Comparison of ENCODE assay signal across 16 cellular contexts in the genomic region with DNA sequence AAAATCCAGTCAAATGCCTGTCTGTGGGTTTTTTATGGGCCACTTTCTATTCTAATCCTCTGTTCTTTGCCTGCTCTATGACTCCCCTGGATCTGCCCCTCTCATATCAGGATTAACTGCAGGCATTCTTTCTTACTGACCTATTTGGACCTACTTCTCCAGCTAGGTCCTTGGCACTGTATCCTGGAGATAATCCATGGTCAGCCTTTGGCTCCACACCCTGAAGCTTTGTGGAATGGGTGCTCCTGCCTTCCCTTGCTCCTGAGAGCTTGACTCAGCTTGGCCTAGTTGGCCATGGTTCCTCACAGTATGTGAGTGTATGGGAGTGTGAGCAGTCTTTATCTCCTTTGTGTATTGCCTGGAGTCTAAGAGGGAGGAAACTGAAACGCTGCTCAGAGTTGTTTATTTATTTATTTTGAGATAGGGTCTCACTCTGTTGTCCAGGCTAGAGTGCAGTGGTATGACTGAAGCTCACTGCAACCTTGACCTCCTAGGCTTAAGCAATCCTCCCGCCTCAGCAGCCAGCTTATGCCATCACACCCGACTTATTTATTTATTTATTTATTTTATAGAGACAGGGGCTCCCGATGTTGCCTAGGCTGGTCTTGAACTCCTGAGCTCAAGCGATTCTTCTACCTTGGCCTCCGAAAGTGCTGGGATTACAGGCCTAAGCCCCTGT. TPM values are rescaled to one million over a fixed set of nuclear protein-coding genes. Genes with fewer than 3 reads are reported as not detected.
A peak's percentile ranks its signal among the peaks of the same experiment; 100 is the strongest.
DNase-seq lines count a peak whose midpoint lies in the region; ATAC-seq and TF ChIP-seq lines count a peak whose summit lies in the region.
"Had no signal": no experiment of that assay in that cellular context is flagged by ENCODE, and none has a peak within 500 bp of the region (broad histone marks: within the 10 kb centered on the region; RNA-seq: fewer than 3 reads in every experiment).

No MANE protein-coding gene starts in this region.

- in situ Hi-C loops in ACHN (cut with HindIII; ENCODE audit: low pct_ligation_motif_present, low pct_unique_long_range_greater_than_20kb, low sequenced_read_pairs), result no loop called here

- H3K4me3 ChIP-seq in fibroblast of the aortic adventitia (ENCODE audit: low read depth, low read length) (no peak overlapping the region), psoas muscle (no peak overlapping the region), suprapubic skin (no peak overlapping the region)
- H3K4me3 ChIP-seq: prostate gland had no signal

- TF ChIP-seq POLR2A in suprapubic skin (IDR thresholded peaks at IDR 0.05), result no peak

- intact Hi-C loops in psoas muscle (cut with DNase I), result no loop called here

- peak; percentile 93 to 98 (median 98) for ATAC-seq in psoas muscle
- no peak for ATAC-seq in GM18858 (IDR thresholded peaks at IDR 0.05; ENCODE audit: unreplicated experiment)
- ATAC-seq in GM21447 (IDR thresholded peaks at IDR 0.05; ENCODE audit: unreplicated experiment), result no peak
- ATAC-seq: HCT116 had no signal

- H3K27ac ChIP-seq in psoas muscle (peak overlapping the region; percentile 54), suprapubic skin (no peak overlapping the region)
- H3K27ac ChIP-seq: prostate gland had no signal

- H3K27me3 ChIP-seq in psoas muscle (ENCODE audit: insufficient read depth in 3 of 3, low read length in 2 of 3), result no peaks in the 10 kb centered on the region
- H3K27me3 ChIP-seq in suprapubic skin, result no peaks in the 10 kb centered on the region

- H3K4me1 ChIP-seq in psoas muscle, result peaks cover 15% of the 10 kb centered on the region
- no peaks in the 10 kb centered on the region for H3K4me1 ChIP-seq in suprapubic skin
- H3K4me1 ChIP-seq: prostate gland had no signal

- H3K36me3 ChIP-seq in psoas muscle (ENCODE audit: insufficient read depth in 1 of 2, low read depth in 1 of 2) (no peaks in the 10 kb centered on the region), suprapubic skin (no peaks in the 10 kb centered on the region)
- H3K36me3 ChIP-seq: prostate gland had no signal

- no peak for TF ChIP-seq EP300 in suprapubic skin (IDR thresholded peaks at IDR 0.05)

- no peak for TF ChIP-seq CTCF in fibroblast of the aortic adventitia (IDR thresholded peaks at IDR 0.05; ENCODE audit: insufficient read depth, low read length)
- no peak for TF ChIP-seq CTCF in psoas muscle (IDR thresholded peaks at IDR 0.05)
- no peak for TF ChIP-seq CTCF in suprapubic skin (IDR thresholded peaks at IDR 0.05)

- 62 to 74% (median 70%) methylated on average over 6 of the region's 6 CpGs for WGBS in psoas muscle, 3 donors
- WGBS in suprapubic skin, result 93% methylated on average over 6 of the region's 6 CpGs

- DNase-seq in AG20443 (ENCODE audit: low spot score) (peak; percentile 18), LoVo (ENCODE audit: low spot score) (peak; percentile 23), fibroblast of the aortic adventitia (ENCODE audit: low read depth) (peak; percentile 93), psoas muscle (peak; percentile 26 to 76), ACHN (no peak), suprapubic skin (ENCODE audit: low spot score in 2 of 2) (no peak)
- DNase-seq: activated B cell treated with CpG ODN at 0.5 μM for 24 hours; amniotic stem cell; CD4-positive, CD25-positive, alpha-beta regulatory T cell; midbrain; stimulated activated CD4-positive, alpha-beta T cell treated with anti-CD3 and anti-CD28 coated beads, Interleukin-4, amount 100 ng/mL, for 1 hour; SW 1271 had no signal

- H3K9me3 ChIP-seq in psoas muscle (no peaks in the 10 kb centered on the region), suprapubic skin (no peaks in the 10 kb centered on the region)
- H3K9me3 ChIP-seq: prostate gland had no signal

RNA-seq across cellular contexts. Expression of a gene that starts 28.7 kb away (rescaled TPM):
- total RNA-seq in fibroblast of the aortic adventitia (ENCODE audit: low replicate concordance) (5.0 and 6.3 TPM in 2 replicates), psoas muscle (1 to 10 TPM; 2.3 to 5.5 (median 2.9) TPM), suprapubic skin (10 to 100 TPM in 3 of 4 donors, 1 to 10 TPM in 1; 9.9 to 22.8 (median 17.5) TPM)
- polyA plus RNA-seq in psoas muscle, result 1 to 10 TPM in 2 of 3 donors, under 1 TPM in 1; 0.44 to 1.3 (median 1.2) TPM

RNA-seq across cellular contexts. Expression of a gene that starts 57.6 kb away (rescaled TPM):
- total RNA-seq in fibroblast of the aortic adventitia (ENCODE audit: low replicate concordance), result 43.2 and 118 TPM in 2 replicates
- 10 to 100 TPM; 24.0 to 33.4 (median 33.0) TPM for total RNA-seq in psoas muscle
- polyA plus RNA-seq in psoas muscle, result 10 to 100 TPM; 26.5 to 56.6 (median 38.3) TPM
- total RNA-seq in suprapubic skin, result 10 to 100 TPM in 3 of 4 donors, 1 to 10 TPM in 1; 8.4 to 21.6 (median 14.5) TPM

Comparison
In these comparisons a context has a peak if more than half of its experiments do, and no peak if none do; other contexts are left out.
1. DNase-seq: peak in AG20443 (single experiment), LoVo (single experiment), fibroblast of the aortic adventitia (single experiment) and psoas muscle (2 of 2); none in ACHN (single experiment) and suprapubic skin (0 of 2).
2. ATAC-seq: peak in psoas muscle (4 of 4); none in GM18858 (single experiment) and GM21447 (single experiment).